13 cellular contexts compared by ENCODE assay signal in genomic region chr12:118038122-118038521, GRCh38. TPM values are rescaled to one million over a fixed set of nuclear protein-coding genes. Genes with fewer than 3 reads are reported as not detected.
DNase-seq lines count a peak whose midpoint lies in the region; ATAC-seq and TF ChIP-seq lines count a peak whose summit lies in the region.
"Had no signal": no experiment of that assay in that cellular context is flagged by ENCODE, and none has a peak within 500 bp of the region (broad histone marks: within the 10 kb centered on the region; RNA-seq: fewer than 3 reads in every experiment).

No MANE protein-coding gene starts in this region.

- ATAC-seq in activated T-cell treated with anti-CD3 and anti-CD28 coated beads, Interleukin-2, amount 50 U/mL, for 72 hours (replicated peaks in 1 of 2) = no peak
- no peak for ATAC-seq in stimulated activated naive B cell treated with anti-CD40 and anti-IgM and Interleukin-4, amounts not matched to agents 10 μg/mL and 1 μg/mL and 100 μg/mL, for 72 hours (replicated peaks)
- no peak for ATAC-seq in SK-N-SH treated with all-trans-retinoic acid at 6 μM for 48 hours
- ATAC-seq: K562 had no signal

- H3K4me1 Mint-ChIP-seq in activated T-cell treated with anti-CD3 and anti-CD28 coated beads, Interleukin-2, amount 50 U/mL, for 72 hours (ENCODE audit: low read depth) = peaks cover 80% of the 10 kb centered on the region
- H3K4me1 Mint-ChIP-seq in stimulated activated naive B cell treated with anti-CD40 and anti-IgM and Interleukin-4, amounts not matched to agents 10 μg/mL and 1 μg/mL and 100 μg/mL, for 72 hours = peaks cover 27 to 38% of the 10 kb centered on the region in 2 donors

- H3K4me3 Mint-ChIP-seq in activated T-cell treated with anti-CD3 and anti-CD28 coated beads, Interleukin-2, amount 50 U/mL, for 72 hours = no peak overlapping the region
- H3K4me3 Mint-ChIP-seq in stimulated activated naive B cell treated with anti-CD40 and anti-IgM and Interleukin-4, amounts not matched to agents 10 μg/mL and 1 μg/mL and 100 μg/mL, for 72 hours = no peak overlapping the region
- H3K4me3 Mint-ChIP-seq: dendritic cell treated with granulocyte-macrophage colony-stimulating factor and Interleukin-4, amounts not matched to agents 40 ng/mL and 50 ng/mL, for 4 days had no signal

- peak overlapping the region; percentile 74 for H3K27ac Mint-ChIP-seq in activated T-cell treated with anti-CD3 and anti-CD28 coated beads, Interleukin-2, amount 50 U/mL, for 72 hours
- peak overlapping the region; percentile 56 for H3K27ac Mint-ChIP-seq in stimulated activated naive B cell treated with anti-CD40 and anti-IgM and Interleukin-4, amounts not matched to agents 10 μg/mL and 1 μg/mL and 100 μg/mL, for 72 hours
- H3K27ac Mint-ChIP-seq: dendritic cell treated with granulocyte-macrophage colony-stimulating factor and Interleukin-4, amounts not matched to agents 40 ng/mL and 50 ng/mL, for 4 days had no signal

- H3K9me3 Mint-ChIP-seq in activated T-cell treated with anti-CD3 and anti-CD28 coated beads, Interleukin-2, amount 50 U/mL, for 72 hours = no peaks in the 10 kb centered on the region
- no peaks in the 10 kb centered on the region for H3K9me3 Mint-ChIP-seq in stimulated activated naive B cell treated with anti-CD40 and anti-IgM and Interleukin-4, amounts not matched to agents 10 μg/mL and 1 μg/mL and 100 μg/mL, for 72 hours
- H3K9me3 Mint-ChIP-seq: dendritic cell treated with granulocyte-macrophage colony-stimulating factor and Interleukin-4, amounts not matched to agents 40 ng/mL and 50 ng/mL, for 4 days had no signal

- H3K36me3 Mint-ChIP-seq in activated T-cell treated with anti-CD3 and anti-CD28 coated beads, Interleukin-2, amount 50 U/mL, for 72 hours (ENCODE audit: insufficient read depth in 2 of 2) = peaks cover 22 to 50% of the 10 kb centered on the region in 2 donors
- H3K36me3 Mint-ChIP-seq in stimulated activated naive B cell treated with anti-CD40 and anti-IgM and Interleukin-4, amounts not matched to agents 10 μg/mL and 1 μg/mL and 100 μg/mL, for 72 hours = peaks cover 74 to 85% of the 10 kb centered on the region in 2 donors

- H3K27me3 Mint-ChIP-seq in activated T-cell treated with anti-CD3 and anti-CD28 coated beads, Interleukin-2, amount 50 U/mL, for 72 hours (ENCODE audit: low read depth) = no peaks in the 10 kb centered on the region
- H3K27me3 Mint-ChIP-seq in stimulated activated naive B cell treated with anti-CD40 and anti-IgM and Interleukin-4, amounts not matched to agents 10 μg/mL and 1 μg/mL and 100 μg/mL, for 72 hours = no peaks in the 10 kb centered on the region
- H3K27me3 Mint-ChIP-seq: dendritic cell treated with granulocyte-macrophage colony-stimulating factor and Interleukin-4, amounts not matched to agents 40 ng/mL and 50 ng/mL, for 4 days had no signal

- no peak for DNase-seq in activated T-cell treated with anti-CD3 and anti-CD28 coated beads, Interleukin-2, amount 50 U/mL, for 72 hours
- no peak for DNase-seq in activated T-cell treated with anti-CD3 and anti-CD28 coated beads, Interleukin-2, amount 50 U/mL, for 48 hours
- DNase-seq in NCI-H1417 treated with DMSO at 0.1 percent for 48 hours (lab: John Stamatoyannopoulos, UW) (peak; percentile 64), NCI-H774 (lab: John Stamatoyannopoulos, UW) (peak; percentile 65), ureter (ENCODE audit: low spot score) (no peak), HuH-7 (ENCODE audit: low spot score) (no peak)
- DNase-seq in stimulated activated naive B cell treated with anti-CD40 and anti-IgM and Interleukin-4, amounts not matched to agents 10 μg/mL and 1 μg/mL and 100 μg/mL, for 72 hours = no peak
- DNase-seq: activated CD4-positive, alpha-beta T cell treated with anti-CD3 and anti-CD28 coated beads, Interleukin-2, amount 50 U/mL, for 1 hour; hippocampal formation; stimulated activated CD4-positive, alpha-beta T cell treated with anti-CD3 and anti-CD28 coated beads, Interleukin-4, amount 100 ng/mL, for 4 hours had no signal

TF ChIP-seq in SK-N-SH treated with all-trans-retinoic acid at 6 μM for 48 hours, 23 proteins besides CTCF, POLR2A, EP300 and RAD21:
- TF ChIP-seq CSDC2 (CRISPR knock-in tag; IDR thresholded peaks at IDR 0.05) = no peak

RNA-seq across cellular contexts. Expression of gene RFC5, which starts 21.6 kb away (rescaled TPM):
- total RNA-seq in activated T-cell treated with anti-CD3 and anti-CD28 coated beads, Interleukin-2, amount 50 U/mL, for 72 hours = 10 to 100 TPM; 43.3 to 56.6 TPM
- total RNA-seq in ureter = 18.4 TPM

RNA-seq across cellular contexts. Expression of gene WSB2, which starts 22.9 kb away (rescaled TPM):
- 10 to 100 TPM; 41.6 to 69.7 TPM for total RNA-seq in activated T-cell treated with anti-CD3 and anti-CD28 coated beads, Interleukin-2, amount 50 U/mL, for 72 hours
- total RNA-seq in ureter = 73.5 TPM

Comparison
In these comparisons a context has a peak if more than half of its experiments do, and no peak if none do; other contexts are left out.
1. DNase-seq: peak in NCI-H1417 treated with DMSO at 0.1 percent for 48 hours (single experiment) and NCI-H774 (single experiment); none in activated T-cell treated with anti-CD3 and anti-CD28 coated beads, Interleukin-2, amount 50 U/mL, for 72 hours (0 of 2), activated T-cell treated with anti-CD3 and anti-CD28 coated beads, Interleukin-2, amount 50 U/mL, for 48 hours (0 of 2), stimulated activated naive B cell treated with anti-CD40 and anti-IgM and Interleukin-4, amounts not matched to agents 10 μg/mL and 1 μg/mL and 100 μg/mL, for 72 hours (single experiment), ureter (single experiment) and HuH-7 (single experiment).